ENCODE assay signal across 8 cellular contexts in genomic region chr9:122991370-122991830, GRCh38. TPM values are rescaled to one million over a fixed set of nuclear protein-coding genes. Genes with fewer than 3 reads are reported as not detected.
DNase-seq lines count a peak whose midpoint lies in the region; ATAC-seq, FAIRE-seq and TF ChIP-seq lines count a peak whose summit lies in the region.

No MANE protein-coding gene starts in this region.

- dilution Hi-C loops in keratinocyte (cut with MboI; ENCODE audit: extremely low pct_ligation_motif_present, low sequenced_read_pairs): no loop called here

- 24% methylated on average over 4 of the region's 4 CpGs for WGBS in SK-N-SH (ENCODE audit: low lambda C conversion rate)

- H2AFZ ChIP-seq in SK-N-SH (ENCODE audit: low read depth) (no peak overlapping the region), keratinocyte (ENCODE audit: control insufficient read depth, low read length) (no peak overlapping the region)

- no peak overlapping the region for H3K4me2 ChIP-seq in SK-N-SH
- H3K4me2 ChIP-seq in keratinocyte (ENCODE audit: control insufficient read depth, extremely low read depth, insufficient read depth, low read depth, low read length): no peak overlapping the region

- ATAC-seq in HG02870 (IDR thresholded peaks at IDR 0.05; ENCODE audit: unreplicated experiment) (peak; percentile 66), HG03045 (IDR thresholded peaks at IDR 0.05; ENCODE audit: unreplicated experiment) (no peak), GM21723 (IDR thresholded peaks at IDR 0.05; ENCODE audit: unreplicated experiment) (no peak)

- H3K79me2 ChIP-seq in SK-N-SH (ENCODE audit: insufficient read depth): peaks cover 8% of the 10 kb centered on the region; the same call in 1 of the 2 replicates
- no peaks in the 10 kb centered on the region for H3K79me2 ChIP-seq in keratinocyte (ENCODE audit: control insufficient read depth, insufficient read depth, low read length)

- peaks cover 19% of the 10 kb centered on the region for H3F3A ChIP-seq in SK-N-SH (replicated peaks; ENCODE audit: insufficient read depth)

- FAIRE-seq in keratinocyte (lab: Jason Lieb, UNC): peak; percentile 67

- TF ChIP-seq CTCF in SK-N-SH (IDR thresholded peaks at IDR 0.05) (peak; percentile 83), keratinocyte (optimal IDR thresholded peaks at IDR 0.05 in 1 of 3, IDR thresholded peaks at IDR 0.05 in 1 of 3, conservative IDR thresholded peaks at IDR 0.05 in 1 of 3; ENCODE audit: extremely low read depth in 1 of 3, insufficient read depth in 2 of 3, low read length in 3 of 3) (peak in 2 of 3 experiments; percentile 51 to 63)

- POLR2A ChIA-PET in SK-N-SH (lab: Yijun Ruan, JAX): no interaction called here

- H3K9me2 ChIP-seq in SK-N-SH: no peaks in the 10 kb centered on the region

- H3K9ac ChIP-seq in SK-N-SH (no peak overlapping the region), keratinocyte (ENCODE audit: control insufficient read depth, extremely low read depth, insufficient read depth, low read length) (no peak overlapping the region)

- H4K20me1 ChIP-seq in SK-N-SH (ENCODE audit: insufficient read depth): no peaks in the 10 kb centered on the region
- no peaks in the 10 kb centered on the region for H4K20me1 ChIP-seq in keratinocyte (ENCODE audit: control insufficient read depth, extremely low read depth, insufficient read depth, low read length)

- H3K9me3 ChIP-seq in SK-N-SH: no peaks in the 10 kb centered on the region
- H3K9me3 ChIP-seq in keratinocyte (ENCODE audit: control insufficient read depth, low read depth, low read length): no peaks in the 10 kb centered on the region

- H3K4me1 ChIP-seq in SK-N-SH (ENCODE audit: control insufficient read depth in 1 of 2, insufficient read depth in 2 of 2, low read depth in 1 of 2, low read length in 1 of 2) (no peaks in the 10 kb centered on the region), keratinocyte (ENCODE audit: control insufficient read depth, extremely low read depth, insufficient read depth, low read length) (peaks cover 5% of the 10 kb centered on the region)

- CTCF ChIA-PET in SK-N-SH (lab: Yijun Ruan, JAX): interaction anchor here (0.9 to 2.0 kb wide), 20 partner anchors 11 to 363 kb away, joined by 3 to 9 read pairs (median 3); partner anchors contain the start of genes RC3H2 and ZBTB6

- H3K27ac ChIP-seq in SK-N-SH (ENCODE audit: low read depth in 2 of 2, low read length in 1 of 2): peak overlapping the region in 1 of 2 experiments; percentile 77; a peak in 2 of 4 replicates
- peak overlapping the region; percentile 29 for H3K27ac ChIP-seq in keratinocyte (ENCODE audit: control insufficient read depth, insufficient read depth, low read length)

- H3K27me3 ChIP-seq in SK-N-SH (ENCODE audit: insufficient read depth): no peaks in the 10 kb centered on the region
- H3K27me3 ChIP-seq in keratinocyte (ENCODE audit: control insufficient read depth, extremely low read depth, insufficient read depth, low read length): no peaks in the 10 kb centered on the region

- no peaks in the 10 kb centered on the region for H3K9me1 ChIP-seq in keratinocyte (ENCODE audit: control insufficient read depth, extremely low read depth, insufficient read depth, low read length)

- peak; percentile 68 for TF ChIP-seq RAD21 in SK-N-SH (IDR thresholded peaks at IDR 0.05; ENCODE audit: low read length)

- no peak overlapping the region; a peak in 1 of 4 replicates for H3K4me3 ChIP-seq in SK-N-SH (ENCODE audit: low read depth in 2 of 2, low read length in 1 of 2)
- no peak overlapping the region for H3K4me3 ChIP-seq in keratinocyte (ENCODE audit: control insufficient read depth in 2 of 3, extremely low read depth in 1 of 3, insufficient read depth in 2 of 3, low read depth in 1 of 3, low read length in 3 of 3)

- TF ChIP-seq EP300 in SK-N-SH (IDR thresholded peaks at IDR 0.05; ENCODE audit: borderline replicate concordance in 1 of 2, low read depth in 1 of 2, low read length in 1 of 2): no peak

- H3K36me3 ChIP-seq in SK-N-SH (replicated peaks in 1 of 2; ENCODE audit: control insufficient read depth in 1 of 2, insufficient read depth in 2 of 2, low read length in 1 of 2): peaks cover 40 to 56% of the 10 kb centered on the region in 2 experiments
- peaks cover 4% of the 10 kb centered on the region in 2 experiments for H3K36me3 ChIP-seq in keratinocyte (ENCODE audit: control insufficient read depth in 2 of 2, extremely low read depth in 1 of 2, insufficient read depth in 2 of 2, low read length in 2 of 2)

- DNase-seq in DMS53 treated with DMSO at 0.1 percent for 48 hours (lab: John Stamatoyannopoulos, UW; ENCODE audit: unreplicated experiment): peak; percentile 50
- DNase-seq in SK-N-SH: peak; percentile 37
- DNase-seq in brain pericyte (ENCODE audit: low read depth, low spot score): peak; percentile 30
- peak; percentile 71 for DNase-seq in keratinocyte (ENCODE audit: low read depth, low spot score)
- DNase-seq in stimulated activated CD4-positive, alpha-beta T cell treated with anti-CD3 and anti-CD28 coated beads, Interleukin-4, amount 100 ng/mL, for 1 hour: peak; percentile 35

TF ChIP-seq in SK-N-SH, 30 proteins besides CTCF, POLR2A, EP300 and RAD21 (continues in another document):
- TF ChIP-seq TCF12 (IDR thresholded peaks at IDR 0.05) (peak; percentile 25; the same call in 1 of the 2 replicates), IRF3 (IDR thresholded peaks at IDR 0.05; ENCODE audit: low read depth, low read length) (no peak), NFIC (IDR thresholded peaks at IDR 0.05; ENCODE audit: borderline replicate concordance) (peak; percentile 24; the same call in 1 of the 2 replicates), NRF1 (IDR thresholded peaks at IDR 0.05; ENCODE audit: low read depth, low read length) (no peak), FOXJ3 (CRISPR knock-in tag; IDR thresholded peaks at IDR 0.05) (no peak), SMC3 (IDR thresholded peaks at IDR 0.05; ENCODE audit: low read depth, low read length) (0 out of 2 replicates have a peak, but pooled peaks have one; percentile 40), FOSL2 (IDR thresholded peaks at IDR 0.05; ENCODE audit: borderline replicate concordance, low read depth) (peak; percentile 93), PBX3 (IDR thresholded peaks at IDR 0.05) (peak; percentile 7; the same call in 1 of the 2 replicates), RXRA (IDR thresholded peaks at IDR 0.05; ENCODE audit: borderline replicate concordance, low read depth) (no peak), POLR2AphosphoS5 (IDR thresholded peaks at IDR 0.05; ENCODE audit: low read depth, low read length) (no peak), RFX5 (IDR thresholded peaks at IDR 0.05; ENCODE audit: low read length) (no peak)
- TF ChIP-seq, protein P1, sequence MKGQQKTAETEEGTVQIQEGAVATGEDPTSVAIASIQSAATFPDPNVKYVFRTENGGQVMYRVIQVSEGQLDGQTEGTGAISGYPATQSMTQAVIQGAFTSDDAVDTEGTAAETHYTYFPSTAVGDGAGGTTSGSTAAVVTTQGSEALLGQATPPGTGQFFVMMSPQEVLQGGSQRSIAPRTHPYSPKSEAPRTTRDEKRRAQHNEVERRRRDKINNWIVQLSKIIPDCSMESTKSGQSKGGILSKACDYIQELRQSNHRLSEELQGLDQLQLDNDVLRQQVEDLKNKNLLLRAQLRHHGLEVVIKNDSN (IDR thresholded peaks at IDR 0.05; ENCODE audit: borderline replicate concordance, low read depth): no peak

RNA-seq across cellular contexts. Expression of gene GPR21, which starts 42.1 kb away (rescaled TPM):
- not detected in 2 replicates for polyA plus RNA-seq in SK-N-SH (2012; rRNA removed)
- not detected in 2 replicates for polyA plus RNA-seq in SK-N-SH (2012; cell fraction: cytosol; rRNA removed)
- 0.08 and 0.27 TPM in 2 replicates for polyA plus RNA-seq in SK-N-SH (2012; cell fraction: nucleus; rRNA removed)
- polyA plus RNA-seq in keratinocyte: 0.14 to 0.25 TPM in 2 of 3 replicates, not detected in the other
- polyA plus RNA-seq in keratinocyte (2011; ENCODE audit: low read depth): not detected
- not detected in 2 replicates for polyA plus RNA-seq in keratinocyte (2011; cell fraction: cytosol; rRNA removed)
- polyA plus RNA-seq in keratinocyte (2011; cell fraction: nucleus; rRNA removed): 0.56 and 1.2 TPM in 2 replicates
- polyA plus RNA-seq in keratinocyte (2012; ENCODE audit: low replicate concordance): 0.47 TPM in 1 of 2 replicates, not detected in the other
- polyA minus RNA-seq in keratinocyte: 2.2 to 12.9 TPM (median 5.8 TPM) in 3 replicates
- not detected for polyA minus RNA-seq in keratinocyte (2011; cell fraction: cytosol; rRNA and poly(A)+ RNA removed)
- polyA minus RNA-seq in keratinocyte (2011; cell fraction: nucleus; rRNA and poly(A)+ RNA removed): 10.7 and 16.8 TPM in 2 replicates

RNA-seq across cellular contexts. Expression of gene RABGAP1, which starts 50.6 kb away (rescaled TPM):
- 20.2 and 29.2 TPM in 2 replicates for polyA plus RNA-seq in SK-N-SH (2012; rRNA removed)
- 23.7 and 26.5 TPM in 2 replicates for polyA plus RNA-seq in SK-N-SH (2012; cell fraction: cytosol; rRNA removed)
- polyA plus RNA-seq in SK-N-SH (2012; cell fraction: nucleus; rRNA removed): 23.6 and 39.9 TPM in 2 replicates
- 32.9 to 40.6 TPM (median 34.1 TPM) in 3 replicates for polyA plus RNA-seq in keratinocyte
- 64.4 TPM for polyA plus RNA-seq in keratinocyte (2011; ENCODE audit: low read depth)
- 18.3 and 36.3 TPM in 2 replicates for polyA plus RNA-seq in keratinocyte (2011; cell fraction: cytosol; rRNA removed)
- polyA plus RNA-seq in keratinocyte (2011; cell fraction: nucleus; rRNA removed): 41.7 and 47.8 TPM in 2 replicates
- polyA plus RNA-seq in keratinocyte (2012; ENCODE audit: low replicate concordance): 21.8 and 23.2 TPM in 2 replicates
- polyA minus RNA-seq in keratinocyte: 27.1 to 66.3 TPM (median 50.6 TPM) in 3 replicates
- polyA minus RNA-seq in keratinocyte (2011; cell fraction: cytosol; rRNA and poly(A)+ RNA removed): 17.6 TPM
- 43.5 and 88.0 TPM in 2 replicates for polyA minus RNA-seq in keratinocyte (2011; cell fraction: nucleus; rRNA and poly(A)+ RNA removed)
